Comparison of ENCODE assay signal across 27 cellular contexts in genomic region chr21:36850372-36850771, GRCh38.
"Had no signal": no experiment of that assay in that cellular context is flagged by ENCODE, and none has a peak within 500 bp of the region (broad histone marks: within the 10 kb centered on the region; RNA-seq: fewer than 3 reads in every experiment).

No MANE protein-coding gene starts in this region.

- H3K27ac Mint-ChIP-seq: effector memory CD8-positive, alpha-beta T cell; memory B cell; natural killer cell; stimulated activated effector memory CD8-positive, alpha-beta T cell treated with anti-CD3 and anti-CD28 coated beads, Interleukin-12 subunit alpha, Interleukin-12 subunit beta, amount 100 ng/mL, for 72 hours had no signal

- DNase-seq: dermis blood vessel endothelial cell; effector memory CD8-positive, alpha-beta T cell; erythroblast; esophagus squamous epithelium; foreskin melanocyte; glutamatergic neuron; heart right ventricle; hippocampal formation; left colon; left ventricle myocardium superior; lower lobe of right lung; natural killer cell; stimulated activated CD4-positive, alpha-beta T cell treated with anti-CD3 and anti-CD28 coated beads, Interleukin-2, amount 100 ng/mL, for 24 hours; stimulated activated CD4-positive, alpha-beta T cell treated with anti-CD3 and anti-CD28 coated beads, Interleukin-4, amount 100 ng/mL, for 24 hours; stimulated activated naive CD4-positive, alpha-beta T cell treated with Interleukin-2 at 50 U/mL for 16 hours; stomach; testis; tibial artery; upper lobe of right lung; uterus had no signal

- H3K4me3 ChIP-seq: coronary artery, esophagus squamous epithelium, heart right ventricle, lower lobe of right lung, prostate gland, right atrium auricular region, stomach, testis, tibial artery, upper lobe of right lung, uterus had no signal

- H3K4me1 ChIP-seq: right atrium auricular region, testis, upper lobe of right lung, uterus had no signal

- H3K36me3 ChIP-seq: esophagus squamous epithelium, heart right ventricle, lower lobe of right lung, neutrophil, prostate gland, right atrium auricular region, stomach, tibial artery, upper lobe of right lung, uterus had no signal

- H3K27me3 ChIP-seq: esophagus squamous epithelium, heart right ventricle, right atrium auricular region, stomach, testis, tibial artery, upper lobe of right lung, uterus had no signal

- H3K4me3 Mint-ChIP-seq: effector memory CD8-positive, alpha-beta T cell; memory B cell; natural killer cell; stimulated activated effector memory CD8-positive, alpha-beta T cell treated with anti-CD3 and anti-CD28 coated beads, Interleukin-12 subunit alpha, Interleukin-12 subunit beta, amount 100 ng/mL, for 72 hours had no signal

- H3K27me3 Mint-ChIP-seq: effector memory CD8-positive, alpha-beta T cell; memory B cell had no signal

- H3K9me3 ChIP-seq: esophagus squamous epithelium, heart right ventricle, lower lobe of right lung, neutrophil, prostate gland, right atrium auricular region, stomach, testis, tibial artery, upper lobe of right lung, uterus had no signal

- H3K9me3 Mint-ChIP-seq: effector memory CD8-positive, alpha-beta T cell; memory B cell; natural killer cell; stimulated activated effector memory CD8-positive, alpha-beta T cell treated with anti-CD3 and anti-CD28 coated beads, Interleukin-12 subunit alpha, Interleukin-12 subunit beta, amount 100 ng/mL, for 72 hours had no signal

- ATAC-seq: effector memory CD8-positive, alpha-beta T cell; left colon; left ventricle myocardium superior; lower lobe of right lung; sciatic nerve; stimulated activated effector memory CD8-positive, alpha-beta T cell treated with anti-CD3 and anti-CD28 coated beads, Interleukin-12 subunit alpha, Interleukin-12 subunit beta, amount 100 ng/mL, for 72 hours; upper lobe of right lung had no signal

- H3K27ac ChIP-seq: coronary artery, esophagus squamous epithelium, heart right ventricle, lower lobe of right lung, neutrophil, prostate gland, right atrium auricular region, stomach, testis, tibial artery, upper lobe of right lung, uterus had no signal

- H3K36me3 Mint-ChIP-seq: natural killer cell; stimulated activated effector memory CD8-positive, alpha-beta T cell treated with anti-CD3 and anti-CD28 coated beads, Interleukin-12 subunit alpha, Interleukin-12 subunit beta, amount 100 ng/mL, for 72 hours had no signal
